8 cellular contexts compared by ENCODE assay signal in the genomic region with DNA sequence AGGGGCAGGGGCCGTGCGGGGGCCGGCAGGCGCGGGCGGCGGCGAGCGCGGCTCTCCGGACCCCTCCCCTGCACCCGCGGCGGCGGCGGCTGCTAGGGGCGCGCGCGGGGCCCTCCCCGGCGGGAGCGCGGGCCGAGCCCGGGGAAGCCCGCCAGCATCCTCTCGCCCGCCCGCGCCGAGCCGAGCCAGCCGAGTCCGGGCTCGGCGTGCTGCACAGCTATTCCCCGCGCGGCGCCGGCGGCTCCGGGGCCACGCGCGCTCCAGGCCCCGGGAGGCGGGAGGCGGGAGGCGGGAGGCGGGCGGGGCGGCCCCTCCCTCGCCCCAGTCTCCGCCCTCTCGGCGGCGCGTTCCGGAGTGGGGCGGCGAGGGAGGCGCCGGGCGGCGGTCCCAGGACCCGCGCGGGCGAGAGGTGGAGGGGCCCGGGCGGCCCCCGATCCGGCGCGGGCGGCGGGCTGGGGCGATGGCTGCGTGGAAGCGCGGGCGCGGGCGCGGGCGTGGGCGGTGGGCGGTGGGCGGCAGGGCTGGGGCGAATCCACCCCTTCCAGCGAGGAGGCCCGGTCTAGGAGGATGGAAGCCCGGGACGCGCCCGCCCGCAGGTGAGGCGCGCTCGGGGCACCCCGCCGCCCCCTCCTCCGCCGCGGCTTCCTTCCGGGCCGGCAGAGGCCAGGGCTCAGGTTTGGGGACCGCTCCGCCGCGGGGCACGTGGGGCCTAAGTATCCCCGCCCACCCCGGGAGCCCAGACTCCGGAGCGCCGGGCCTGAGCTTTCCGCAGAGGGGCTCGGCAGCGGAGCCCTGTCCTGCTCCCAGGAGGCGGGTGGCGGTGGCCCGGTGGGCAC. TPM values are rescaled to one million over a fixed set of nuclear protein-coding genes. Genes with fewer than 3 reads are reported as not detected.
DNase-seq lines count a peak whose midpoint lies in the region; ATAC-seq and TF ChIP-seq lines count a peak whose summit lies in the region.

ADCY3 (minus strand) TSS at position 261 of the 836 bp plus-strand sequence. CDS start 1,250 bp downstream, outside the sequence.

- DNase-seq in SIG-M5 treated with dmso at 0.1 percent for 504 hours (lab: John Stamatoyannopoulos, UW; ENCODE audit: unreplicated experiment) = peak; percentile 28
- DNase-seq in SIG-M5 (lab: John Stamatoyannopoulos, UW) = no peak
- DNase-seq in activated T-helper 9 cell treated with anti-CD3 and anti-CD28 coated beads, Interleukin-2, amount 50 U/mL, for 16 hours (ENCODE audit: low read depth) = peak; percentile 51
- DNase-seq in fibroblast of peridontal ligament (ENCODE audit: extremely low read depth) = peak; percentile 15
- peak; percentile 69 for DNase-seq in nephron progenitor cell
- DNase-seq in suprapubic skin (ENCODE audit: low spot score in 2 of 2) = peak in 1 of 2 donors; percentile 74

- no peak within 1 kb of the TSS for H2AFZ ChIP-seq in OCI-LY3 (ENCODE audit: low read depth, low read length)

- H3K4me3 Mint-ChIP-seq in nephron progenitor cell = peak within 1 kb of the TSS; percentile 87

- H3K27me3 Mint-ChIP-seq in nephron progenitor cell (ENCODE audit: low read depth, poor library complexity) = peaks cover 16% of the 10 kb centered on the region

- H4K20me1 ChIP-seq in OCI-LY3 (ENCODE audit: insufficient read depth, low read length) = peaks cover 14% of the 10 kb centered on the region

- H3K4me1 ChIP-seq in OCI-LY3 (ENCODE audit: low read length) (peaks cover 11% of the 10 kb centered on the region; the same call in 1 of the 2 replicates), suprapubic skin (peaks cover 42% of the 10 kb centered on the region)

- no peak for TF ChIP-seq POLR2A in suprapubic skin (IDR thresholded peaks at IDR 0.05)

- ATAC-seq in HG02970 (IDR thresholded peaks at IDR 0.05; ENCODE audit: low FRiP score, unreplicated experiment) = peak; percentile 46

- peaks cover 8% of the 10 kb centered on the region for H3K36me3 Mint-ChIP-seq in nephron progenitor cell (ENCODE audit: low read depth)

- H3K36me3 ChIP-seq in OCI-LY3 (replicated peaks; ENCODE audit: low read depth, low read length) = peaks cover 18% of the 10 kb centered on the region
- no peaks in the 10 kb centered on the region for H3K36me3 ChIP-seq in suprapubic skin

- peak within 1 kb of the TSS; percentile 80 for H3K9ac ChIP-seq in OCI-LY3 (ENCODE audit: low read length)

- peak within 1 kb of the TSS; percentile 86 for H3K4me2 ChIP-seq in OCI-LY3 (ENCODE audit: low read length)

- H3K4me3 ChIP-seq in OCI-LY3 (ENCODE audit: low read length) (peak within 1 kb of the TSS; percentile 85), suprapubic skin (peak within 1 kb of the TSS; percentile 70)

- H3K27ac ChIP-seq in OCI-LY3 (ENCODE audit: low read length) (peak within 1 kb of the TSS; percentile 53), suprapubic skin (peak within 1 kb of the TSS; percentile 70)

- H3K27me3 ChIP-seq in OCI-LY3 (ENCODE audit: low read depth, low read length) (no peaks in the 10 kb centered on the region), suprapubic skin (no peaks in the 10 kb centered on the region)

- TF ChIP-seq CTCF in OCI-LY3 (IDR thresholded peaks at IDR 0.05; ENCODE audit: low read depth, low read length) = no peak
- TF ChIP-seq CTCF in nephron progenitor cell (IDR thresholded peaks at IDR 0.05) = no peak
- TF ChIP-seq CTCF in suprapubic skin (IDR thresholded peaks at IDR 0.05) = no peak

- no peaks in the 10 kb centered on the region for H3K9me3 Mint-ChIP-seq in nephron progenitor cell

- no peak for TF ChIP-seq EP300 in suprapubic skin (IDR thresholded peaks at IDR 0.05)

- no CpG with 5 or more reads among the region's 125 CpGs for WGBS in suprapubic skin

- peaks cover 50% of the 10 kb centered on the region for H3K79me2 ChIP-seq in OCI-LY3 (ENCODE audit: low read length)

- H3K27ac Mint-ChIP-seq in nephron progenitor cell = peak within 1 kb of the TSS; percentile 26

- H3K9me3 ChIP-seq in OCI-LY3 (ENCODE audit: insufficient read depth, low read length) = no peaks in the 10 kb centered on the region
- no peaks in the 10 kb centered on the region for H3K9me3 ChIP-seq in suprapubic skin

- peaks cover 27% of the 10 kb centered on the region for H3K4me1 Mint-ChIP-seq in nephron progenitor cell

RNA-seq across cellular contexts. Expression of gene ADCY3, which starts in this region (rescaled TPM):
- total RNA-seq in suprapubic skin = 100 to 1,000 TPM in 1 of 4 donors, 10 to 100 TPM in 3; 45.2 to 108 (median 66.9) TPM
